ENCODE assay signal across 8 cellular contexts in the genomic region with DNA sequence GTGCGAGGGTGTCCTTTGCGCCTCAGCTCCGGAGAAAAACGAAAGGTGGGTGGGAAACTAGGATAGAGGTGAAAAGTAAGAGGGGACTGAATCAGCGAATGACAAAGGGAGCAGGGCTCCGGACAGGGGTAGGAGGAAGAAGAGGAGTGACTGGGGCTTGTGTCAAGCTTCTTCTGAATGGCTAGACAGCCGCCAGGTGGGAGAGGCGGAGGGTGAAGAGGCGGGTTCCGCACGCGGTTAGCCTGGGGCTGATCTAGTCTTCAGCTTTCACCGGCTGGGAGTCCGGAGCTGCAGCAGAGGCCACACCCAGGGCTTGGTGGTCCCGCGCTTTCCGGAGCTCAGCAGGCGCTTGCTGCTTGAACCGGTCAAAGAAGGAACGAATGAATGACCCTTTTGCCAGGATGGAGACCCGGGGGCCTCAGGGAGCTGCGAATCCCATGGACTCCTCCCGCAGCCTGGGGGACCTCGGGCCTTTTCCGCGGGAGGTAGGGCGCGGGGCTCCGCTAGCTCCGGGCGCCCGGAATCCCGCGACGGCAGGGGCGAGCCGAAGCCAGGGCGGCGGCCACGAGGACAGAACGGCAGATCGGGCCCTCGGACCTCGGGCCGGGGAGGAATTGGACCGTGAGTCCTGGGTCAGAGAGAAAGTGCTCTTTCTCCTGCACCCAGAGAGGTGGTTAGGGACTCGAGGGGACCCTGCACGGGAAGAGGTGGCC. TPM values are rescaled to one million over a fixed set of nuclear protein-coding genes. Genes with fewer than 3 reads are reported as not detected.
DNase-seq lines count a peak whose midpoint lies in the region; ATAC-seq and TF ChIP-seq lines count a peak whose summit lies in the region.

A gene (plus strand): TSS at position 256 of the 713 bp plus-strand sequence. CDS start 125 bp downstream, at position 381.

- CTCF ChIA-PET in WTC11 (lab: Charles Lee): interaction anchor here (0.6 to 5.0 kb wide), 7 partner anchors 9 to 481 kb away, joined by 3 to 45 read pairs (median 7); no protein-coding TSS in a partner anchor

- TF ChIP-seq CTCF in WTC11 (IDR thresholded peaks at IDR 0.05) (no peak), epithelial cell of proximal tubule (conservative IDR thresholded peaks at IDR 0.05; ENCODE audit: low read depth, low read length) (no peak), nephron progenitor cell (IDR thresholded peaks at IDR 0.05) (no peak)

- POLR2A ChIA-PET in WTC11 (lab: Charles Lee): interaction anchor here (0.8 to 1.2 kb wide), 2 partner anchors 15 to 16 kb away, joined by 3 read pairs; no protein-coding TSS in a partner anchor

- peaks cover 69% of the 10 kb centered on the region for H3K27me3 Mint-ChIP-seq in WTC11 (ENCODE audit: low read depth)
- H3K27me3 Mint-ChIP-seq in nephron progenitor cell (ENCODE audit: low read depth, poor library complexity): peaks cover 50% of the 10 kb centered on the region

- H3K4me3 Mint-ChIP-seq in WTC11 (peak within 1 kb of the TSS; percentile 76), nephron progenitor cell (peak within 1 kb of the TSS; percentile 77)

- H3K9me3 Mint-ChIP-seq in WTC11 (no peaks in the 10 kb centered on the region), nephron progenitor cell (no peaks in the 10 kb centered on the region)

- H3K27ac Mint-ChIP-seq in WTC11: peak within 1 kb of the TSS; percentile 84
- H3K27ac Mint-ChIP-seq in nephron progenitor cell: no peak within 1 kb of the TSS

- H3K9ac ChIP-seq in ES-I3 (ENCODE audit: low read depth, low read length): peak within 1 kb of the TSS; percentile 64

- DNase-seq in HT1080 (ENCODE audit: low read depth) (peak; percentile 75), WTC11 (ENCODE audit: low spot score) (peak; percentile 83), epithelial cell of proximal tubule (ENCODE audit: low read depth) (no peak), nephron progenitor cell (peak; percentile 55), NOMO-1 treated with dmso at 0.1 percent for 144 hours (lab: John Stamatoyannopoulos, UW; ENCODE audit: unreplicated experiment) (no peak)
- no peak for DNase-seq in activated CD4-positive, CD25-positive, alpha-beta regulatory T cell treated with anti-CD3 and anti-CD28 coated beads, Interleukin-2, amount 50 U/mL, for 72 hours

- H3K36me3 Mint-ChIP-seq in WTC11 (peaks cover 19% of the 10 kb centered on the region), nephron progenitor cell (ENCODE audit: low read depth) (no peaks in the 10 kb centered on the region)

- H3K4me3 ChIP-seq in epithelial cell of proximal tubule (ENCODE audit: low read depth, low read length): peak within 1 kb of the TSS; percentile 85

- H3K36me3 ChIP-seq in ES-I3 (ENCODE audit: insufficient read depth, low read length): no peaks in the 10 kb centered on the region

- H3K4me1 ChIP-seq in ES-I3 (ENCODE audit: insufficient read depth, low read length): peaks cover 14% of the 10 kb centered on the region

- no peaks in the 10 kb centered on the region for H3K9me3 ChIP-seq in ES-I3 (ENCODE audit: control insufficient read depth, insufficient read depth, low read length)

- H3K4me1 Mint-ChIP-seq in WTC11 (peaks cover 50% of the 10 kb centered on the region), nephron progenitor cell (peaks cover 18% of the 10 kb centered on the region)

- ATAC-seq in GM21529 (IDR thresholded peaks at IDR 0.05; ENCODE audit: unreplicated experiment) (peak; percentile 50), WTC11 (peak; percentile 84)

TF ChIP-seq in WTC11, 78 proteins besides CTCF, POLR2A, EP300 and RAD21 (continues in another document):
- TF ChIP-seq MXD4 (CRISPR knock-in tag; IDR thresholded peaks at IDR 0.05; ENCODE audit: borderline replicate concordance) (no peak), ZNF317 (CRISPR knock-in tag; IDR thresholded peaks at IDR 0.05; ENCODE audit: borderline replicate concordance, low read depth) (no peak), ZNF121 (CRISPR knock-in tag; IDR thresholded peaks at IDR 0.05) (no peak), MYBL2 (CRISPR knock-in tag; IDR thresholded peaks at IDR 0.05) (peak; percentile 75), IRF2 (CRISPR knock-in tag; IDR thresholded peaks at IDR 0.05; ENCODE audit: borderline replicate concordance, low read depth) (no peak), NR1H2 (CRISPR knock-in tag; IDR thresholded peaks at IDR 0.05) (no peak), FOXP1 (CRISPR knock-in tag; IDR thresholded peaks at IDR 0.05; ENCODE audit: borderline replicate concordance) (peak; percentile 72; the same call in 1 of the 2 replicates), GTF2I (CRISPR knock-in tag; conservative IDR thresholded peaks at IDR 0.05) (no peak)
- TF ChIP-seq, protein P1, sequence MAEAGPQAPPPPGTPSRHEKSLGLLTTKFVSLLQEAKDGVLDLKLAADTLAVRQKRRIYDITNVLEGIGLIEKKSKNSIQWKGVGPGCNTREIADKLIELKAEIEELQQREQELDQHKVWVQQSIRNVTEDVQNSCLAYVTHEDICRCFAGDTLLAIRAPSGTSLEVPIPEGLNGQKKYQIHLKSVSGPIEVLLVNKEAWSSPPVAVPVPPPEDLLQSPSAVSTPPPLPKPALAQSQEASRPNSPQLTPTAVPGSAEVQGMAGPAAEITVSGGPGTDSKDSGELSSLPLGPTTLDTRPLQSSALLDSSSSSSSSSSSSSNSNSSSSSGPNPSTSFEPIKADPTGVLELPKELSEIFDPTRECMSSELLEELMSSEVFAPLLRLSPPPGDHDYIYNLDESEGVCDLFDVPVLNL (CRISPR knock-in tag; IDR thresholded peaks at IDR 0.05; ENCODE audit: borderline replicate concordance, low read depth): no peak
- TF ChIP-seq, protein P2, sequence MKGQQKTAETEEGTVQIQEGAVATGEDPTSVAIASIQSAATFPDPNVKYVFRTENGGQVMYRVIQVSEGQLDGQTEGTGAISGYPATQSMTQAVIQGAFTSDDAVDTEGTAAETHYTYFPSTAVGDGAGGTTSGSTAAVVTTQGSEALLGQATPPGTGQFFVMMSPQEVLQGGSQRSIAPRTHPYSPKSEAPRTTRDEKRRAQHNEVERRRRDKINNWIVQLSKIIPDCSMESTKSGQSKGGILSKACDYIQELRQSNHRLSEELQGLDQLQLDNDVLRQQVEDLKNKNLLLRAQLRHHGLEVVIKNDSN (CRISPR knock-in tag; IDR thresholded peaks at IDR 0.05): peak; percentile 40; the same call in 1 of the 2 replicates
- TF ChIP-seq, protein P3, sequence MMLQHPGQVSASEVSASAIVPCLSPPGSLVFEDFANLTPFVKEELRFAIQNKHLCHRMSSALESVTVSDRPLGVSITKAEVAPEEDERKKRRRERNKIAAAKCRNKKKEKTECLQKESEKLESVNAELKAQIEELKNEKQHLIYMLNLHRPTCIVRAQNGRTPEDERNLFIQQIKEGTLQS (CRISPR knock-in tag; conservative IDR thresholded peaks at IDR 0.05): no peak
- TF ChIP-seq, protein P4, sequence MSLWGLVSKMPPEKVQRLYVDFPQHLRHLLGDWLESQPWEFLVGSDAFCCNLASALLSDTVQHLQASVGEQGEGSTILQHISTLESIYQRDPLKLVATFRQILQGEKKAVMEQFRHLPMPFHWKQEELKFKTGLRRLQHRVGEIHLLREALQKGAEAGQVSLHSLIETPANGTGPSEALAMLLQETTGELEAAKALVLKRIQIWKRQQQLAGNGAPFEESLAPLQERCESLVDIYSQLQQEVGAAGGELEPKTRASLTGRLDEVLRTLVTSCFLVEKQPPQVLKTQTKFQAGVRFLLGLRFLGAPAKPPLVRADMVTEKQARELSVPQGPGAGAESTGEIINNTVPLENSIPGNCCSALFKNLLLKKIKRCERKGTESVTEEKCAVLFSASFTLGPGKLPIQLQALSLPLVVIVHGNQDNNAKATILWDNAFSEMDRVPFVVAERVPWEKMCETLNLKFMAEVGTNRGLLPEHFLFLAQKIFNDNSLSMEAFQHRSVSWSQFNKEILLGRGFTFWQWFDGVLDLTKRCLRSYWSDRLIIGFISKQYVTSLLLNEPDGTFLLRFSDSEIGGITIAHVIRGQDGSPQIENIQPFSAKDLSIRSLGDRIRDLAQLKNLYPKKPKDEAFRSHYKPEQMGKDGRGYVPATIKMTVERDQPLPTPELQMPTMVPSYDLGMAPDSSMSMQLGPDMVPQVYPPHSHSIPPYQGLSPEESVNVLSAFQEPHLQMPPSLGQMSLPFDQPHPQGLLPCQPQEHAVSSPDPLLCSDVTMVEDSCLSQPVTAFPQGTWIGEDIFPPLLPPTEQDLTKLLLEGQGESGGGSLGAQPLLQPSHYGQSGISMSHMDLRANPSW (CRISPR knock-in tag; conservative IDR thresholded peaks at IDR 0.05; ENCODE audit: low read depth): no peak
- TF ChIP-seq, protein P5, sequence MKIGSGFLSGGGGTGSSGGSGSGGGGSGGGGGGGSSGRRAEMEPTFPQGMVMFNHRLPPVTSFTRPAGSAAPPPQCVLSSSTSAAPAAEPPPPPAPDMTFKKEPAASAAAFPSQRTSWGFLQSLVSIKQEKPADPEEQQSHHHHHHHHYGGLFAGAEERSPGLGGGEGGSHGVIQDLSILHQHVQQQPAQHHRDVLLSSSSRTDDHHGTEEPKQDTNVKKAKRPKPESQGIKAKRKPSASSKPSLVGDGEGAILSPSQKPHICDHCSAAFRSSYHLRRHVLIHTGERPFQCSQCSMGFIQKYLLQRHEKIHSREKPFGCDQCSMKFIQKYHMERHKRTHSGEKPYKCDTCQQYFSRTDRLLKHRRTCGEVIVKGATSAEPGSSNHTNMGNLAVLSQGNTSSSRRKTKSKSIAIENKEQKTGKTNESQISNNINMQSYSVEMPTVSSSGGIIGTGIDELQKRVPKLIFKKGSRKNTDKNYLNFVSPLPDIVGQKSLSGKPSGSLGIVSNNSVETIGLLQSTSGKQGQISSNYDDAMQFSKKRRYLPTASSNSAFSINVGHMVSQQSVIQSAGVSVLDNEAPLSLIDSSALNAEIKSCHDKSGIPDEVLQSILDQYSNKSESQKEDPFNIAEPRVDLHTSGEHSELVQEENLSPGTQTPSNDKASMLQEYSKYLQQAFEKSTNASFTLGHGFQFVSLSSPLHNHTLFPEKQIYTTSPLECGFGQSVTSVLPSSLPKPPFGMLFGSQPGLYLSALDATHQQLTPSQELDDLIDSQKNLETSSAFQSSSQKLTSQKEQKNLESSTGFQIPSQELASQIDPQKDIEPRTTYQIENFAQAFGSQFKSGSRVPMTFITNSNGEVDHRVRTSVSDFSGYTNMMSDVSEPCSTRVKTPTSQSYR (CRISPR knock-in tag; IDR thresholded peaks at IDR 0.05): no peak; the same call in 1 of the 2 replicates
- TF ChIP-seq, protein P6, sequence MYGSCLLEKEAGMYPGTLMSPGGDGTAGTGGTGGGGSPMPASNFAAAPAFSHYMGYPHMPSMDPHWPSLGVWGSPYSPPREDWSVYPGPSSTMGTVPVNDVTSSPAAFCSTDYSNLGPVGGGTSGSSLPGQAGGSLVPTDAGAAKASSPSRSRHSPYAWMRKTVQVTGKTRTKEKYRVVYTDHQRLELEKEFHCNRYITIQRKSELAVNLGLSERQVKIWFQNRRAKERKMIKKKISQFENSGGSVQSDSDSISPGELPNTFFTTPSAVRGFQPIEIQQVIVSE (CRISPR knock-in tag; IDR thresholded peaks at IDR 0.05; ENCODE audit: borderline replicate concordance): no peak

RNA-seq across cellular contexts. Expression of the gene that starts here (rescaled TPM):
- total RNA-seq in HT1080 (2014; rRNA removed; shearing (Covaris generic)): 6.5 and 6.7 TPM in 2 replicates
- polyA plus RNA-seq in HT1080 (2015; cell fraction: cytosol; rRNA removed): 5.3 and 5.8 TPM in 2 replicates
- polyA plus RNA-seq in HT1080 (2015; cell fraction: nucleus; rRNA removed): 64.3 and 65.4 TPM in 2 replicates
- 6.5 to 14.4 TPM (median 8.2 TPM) in 3 replicates for total RNA-seq in WTC11 (2021)
- 8.2 and 11.6 TPM in 2 replicates for total RNA-seq in epithelial cell of proximal tubule

Comparison
In these comparisons a context has a peak if more than half of its experiments do, and no peak if none do; other contexts are left out.
1. DNase-seq: peak in HT1080 (single experiment), WTC11 (single experiment) and nephron progenitor cell (single experiment); none in epithelial cell of proximal tubule (single experiment), NOMO-1 treated with dmso at 0.1 percent for 144 hours (single experiment) and activated CD4-positive, CD25-positive, alpha-beta regulatory T cell treated with anti-CD3 and anti-CD28 coated beads, Interleukin-2, amount 50 U/mL, for 72 hours (single experiment).